In the genomic region with DNA sequence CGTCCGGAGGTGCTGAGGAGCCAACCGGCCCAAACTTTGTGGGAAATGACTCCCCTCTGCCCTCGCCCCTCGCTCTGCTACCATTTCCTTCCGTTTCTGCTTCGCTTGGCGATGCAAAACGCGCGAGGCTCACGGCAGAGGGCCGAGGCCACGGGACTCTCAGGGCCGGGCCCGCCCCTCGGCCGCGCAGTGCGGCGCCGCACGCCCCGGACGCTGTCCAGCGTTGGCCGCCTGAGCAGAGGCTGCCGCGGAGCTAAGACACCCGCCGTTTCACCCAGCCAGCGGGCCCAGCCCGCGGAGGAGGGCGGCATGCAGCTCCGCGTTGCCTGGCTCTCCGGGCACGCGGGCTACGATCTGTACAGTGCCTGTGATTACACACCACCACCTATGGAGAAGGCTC, we compare ENCODE assay signal across 30 cellular contexts. TPM values are rescaled to one million over a fixed set of nuclear protein-coding genes. Genes with fewer than 3 reads are reported as not detected.
"Had no signal": no experiment of that assay in that cellular context is flagged by ENCODE, and none has a peak within 500 bp of the region (broad histone marks: within the 10 kb centered on the region; RNA-seq: fewer than 3 reads in every experiment).

No MANE protein-coding gene starts in this region.

- H3K4me1 ChIP-seq: foreskin keratinocyte, parathyroid adenoma, right lobe of liver had no signal

- ATAC-seq: activated naive CD8-positive, alpha-beta T cell treated with anti-CD3 and anti-CD28 coated beads, Interleukin-2, amount 50 U/mL, for 24 hours; activated T-cell treated with anti-CD3 and anti-CD28 coated beads, Interleukin-2, amount 50 U/mL, for 4 hours; foreskin keratinocyte; left lobe of liver; right lobe of liver; stimulated activated memory B cell treated with anti-CD40 and anti-IgM and Interleukin-4, amounts not matched to agents 10 μg/mL and 1 μg/mL and 100 μg/mL, for 72 hours; WTC11 had no signal

- H2AFZ ChIP-seq: parathyroid adenoma had no signal

- H3K27me3 ChIP-seq: foreskin keratinocyte, right lobe of liver, vagina had no signal

- DNase-seq: activated CD4-positive, alpha-beta T cell treated with anti-CD3 and anti-CD28 coated beads, Interleukin-2, amount 50 U/mL, for 4 hours; activated CD8-positive, alpha-beta memory T cell treated with anti-CD3 and anti-CD28 coated beads for 24 hours; activated CD8-positive, alpha-beta memory T cell treated with anti-CD3 and anti-CD28 coated beads, Interleukin-2, amount 50 U/mL, for 4 hours; activated naive CD4-positive, alpha-beta T cell; activated naive CD8-positive, alpha-beta T cell treated with anti-CD3 and anti-CD28 coated beads, Interleukin-2, amount 50 U/mL, for 24 hours; activated T-cell treated with anti-CD3 and anti-CD28 coated beads, Interleukin-2, amount 50 U/mL, for 4 hours; anterior cingulate cortex; effector CD4-positive, alpha-beta T cell; foreskin keratinocyte; kidney; mammary epithelial cell; right lobe of liver; small intestine; stimulated activated CD4-positive, alpha-beta T cell treated with anti-CD3 and anti-CD28 coated beads, Interleukin-15, amount 100 ng/mL, for 24 hours; stomach; T1000; trophoblast cell had no signal

- H3K4me3 ChIP-seq: right lobe of liver, stomach, suprapubic skin, vagina had no signal

- H3K79me2 ChIP-seq: parathyroid adenoma had no signal

- FAIRE-seq: endometrium, kidney had no signal

- H3K27ac ChIP-seq: foreskin keratinocyte, parathyroid adenoma, right lobe of liver, stomach, suprapubic skin, vagina had no signal

- H3K36me3 ChIP-seq: right lobe of liver had no signal

- H3K9ac ChIP-seq: parathyroid adenoma had no signal

RNA-seq across cellular contexts. Expression of a gene that starts 2.1 kb away (rescaled TPM):
- total RNA-seq: chondrocyte, left lobe of liver had no signal

RNA-seq across cellular contexts. Expression of a gene that starts 22.3 kb away (rescaled TPM):
- total RNA-seq: activated T-cell treated with anti-CD3 and anti-CD28 coated beads, Interleukin-2, amount 50 U/mL, for 4 hours; activated T-helper 2 cell treated with anti-CD3 and anti-CD28 coated beads, Interferon-gamma antibody, Interleukin-2, Interleukin-4, amounts not matched to agents 10 μg/mL and 5 μg/mL and 100 μg/mL, durations not matched to agents 14 hours and 24 hours and 36 hours; chondrocyte; epithelial cell of proximal tubule; glomerular endothelial cell; kidney; left lobe of liver; mammary epithelial cell; mesothelial cell of epicardium; pulmonary artery endothelial cell; vagina had no signal
- polyA plus RNA-seq: foreskin keratinocyte, mammary epithelial cell had no signal
